In genomic region chr9:136972743-136973142, GRCh38 we compare ENCODE assay signal across 1 cellular context.
TF ChIP-seq lines count a peak whose summit lies in the region.

No MANE protein-coding gene starts in this region.

TF ChIP-seq in H1, 55 proteins besides CTCF, POLR2A, EP300 and RAD21:
- TF ChIP-seq EGR1 (IDR thresholded peaks at IDR 0.05; ENCODE audit: borderline replicate concordance, low read depth, low read length), result no peak
- TF ChIP-seq CHD1 (IDR thresholded peaks at IDR 0.05; ENCODE audit: low read depth, low read length), result no peak
- TF ChIP-seq SIRT6 (IDR thresholded peaks at IDR 0.05; ENCODE audit: low read length), result no peak
- TF ChIP-seq FOSL1 (IDR thresholded peaks at IDR 0.05; ENCODE audit: insufficient read depth, low read depth, low read length), result no peak
- TF ChIP-seq KDM4A (IDR thresholded peaks at IDR 0.05; ENCODE audit: low read depth, low read length, severe bottlenecking), result no peak
